20 cellular contexts compared by ENCODE assay signal in genomic region chr7:102220229-102220850, GRCh38.
DNase-seq lines count a peak whose midpoint lies in the region; ATAC-seq and TF ChIP-seq lines count a peak whose summit lies in the region.
"Had no signal": no experiment of that assay in that cellular context is flagged by ENCODE, and none has a peak within 500 bp of the region (broad histone marks: within the 10 kb centered on the region; RNA-seq: fewer than 3 reads in every experiment).

No MANE protein-coding gene starts in this region.

- POLR2A ChIA-PET in PC-3 (lab: Charles Lee; ENCODE audit: unreplicated experiment), result no interaction called here

- H3K9me2 ChIP-seq in PC-3 (replicated peaks; ENCODE audit: low read length), result no peaks in the 10 kb centered on the region

- no peak overlapping the region for H4K91ac ChIP-seq in neuronal stem cell (ENCODE audit: low read depth, low read length, poor library complexity)

- WGBS in neuronal stem cell (ENCODE audit: extremely low coverage in 2 of 2, insufficient read length in 2 of 2, insufficient replicate concordance in 1 of 2), 2 donors, result no CpG with 5 or more reads among the region's 14 CpGs

- H3K79me2 ChIP-seq in PC-3 (ENCODE audit: low read length), result no peaks in the 10 kb centered on the region
- H3K79me2 ChIP-seq: hepatocyte had no signal

- no peak overlapping the region for H2BK5ac ChIP-seq in neuronal stem cell (ENCODE audit: low read length)

- no peak overlapping the region for H4K8ac ChIP-seq in neuronal stem cell (ENCODE audit: low read depth, low read length)

- H3K36me3 ChIP-seq in PC-3 (ENCODE audit: low read depth, low read length), result no peaks in the 10 kb centered on the region
- H3K36me3 ChIP-seq in neuronal stem cell (replicated peaks in 1 of 2; ENCODE audit: control insufficient read depth in 2 of 2, insufficient read depth in 2 of 2, low read length in 2 of 2), result peaks cover 5 to 18% of the 10 kb centered on the region in 2 donors
- H3K36me3 ChIP-seq: prostate gland had no signal

- H3K9me3 ChIP-seq in PC-3 (ENCODE audit: low read length), result no peaks in the 10 kb centered on the region
- no peaks in the 10 kb centered on the region for H3K9me3 ChIP-seq in neuronal stem cell (replicated peaks in 1 of 2; ENCODE audit: control insufficient read depth in 2 of 2, insufficient read depth in 1 of 2, low read depth in 1 of 2, low read length in 2 of 2)
- H3K9me3 ChIP-seq: prostate gland had no signal

- DNase-seq in ELR (ENCODE audit: low read depth) (peak; percentile 13), PC-3 (no peak), dermis blood vessel endothelial cell (peak; percentile 8), neuronal stem cell (ENCODE audit: low spot score) (no peak), DMS53 treated with DMSO at 0.1 percent for 48 hours (lab: John Stamatoyannopoulos, UW; ENCODE audit: unreplicated experiment) (no peak), NCI-H2171 treated with DMSO at 0.1 percent for 48 hours (lab: John Stamatoyannopoulos, UW) (no peak)
- DNase-seq in NK-92 treated with Interleukin-12 subunit alpha and Interleukin-12 subunit beta, amount 100 ng/mL, for 24 hours (lab: John Stamatoyannopoulos, UW), result no peak
- DNase-seq: activated CD4-positive, alpha-beta T cell treated with anti-CD3 and anti-CD28 coated beads for 36 hours; activated naive CD4-positive, alpha-beta T cell treated with anti-CD3 and anti-CD28 coated beads, Interleukin-2, amount 50 U/mL, for 16 hours; caudate nucleus; DMS 273 treated with DMSO at 0.1 percent for 48 hours; foreskin melanocyte; left ventricle myocardium superior; NCI-H2171; NCI-H526; substantia nigra; T-helper 1 cell had no signal

- H3K4me1 ChIP-seq in PC-3 (ENCODE audit: insufficient read depth, low read length), result peaks cover 7% of the 10 kb centered on the region
- no peaks in the 10 kb centered on the region for H3K4me1 ChIP-seq in neuronal stem cell (ENCODE audit: control insufficient read depth in 2 of 2, insufficient read depth in 1 of 2, low read depth in 1 of 2, low read length in 2 of 2)
- H3K4me1 ChIP-seq: prostate gland had no signal

- H3K14ac ChIP-seq in neuronal stem cell (ENCODE audit: low read length), result peak overlapping the region; percentile 56

- H3K79me1 ChIP-seq in neuronal stem cell (ENCODE audit: low read depth, low read length), result peaks cover 7% of the 10 kb centered on the region

- H3K9ac ChIP-seq in PC-3 (ENCODE audit: low read length) (no peak overlapping the region), neuronal stem cell (ENCODE audit: low read depth, low read length, poor library complexity) (no peak overlapping the region)

- no peak overlapping the region for H3K27ac ChIP-seq in PC-3 (ENCODE audit: low read length)
- H3K27ac ChIP-seq in neuronal stem cell (replicated peaks; ENCODE audit: low read length), result no peak overlapping the region
- H3K27ac ChIP-seq: hepatocyte, prostate gland had no signal

- TF ChIP-seq CTCF in PC-3 (conservative IDR thresholded peaks at IDR 0.05; ENCODE audit: low read depth, low read length), result no peak

- H3K4me2 ChIP-seq in PC-3 (ENCODE audit: low read length) (no peak overlapping the region), neuronal stem cell (ENCODE audit: insufficient read depth, low read length, poor library complexity, severe bottlenecking) (no peak overlapping the region)
- H3K4me2 ChIP-seq: hepatocyte had no signal

- H2BK12ac ChIP-seq in neuronal stem cell (ENCODE audit: low read length), result no peak overlapping the region

- no TSS peak for BruUV-seq in PC-3 (replicated peaks; lab: Mats Ljungman, UMichigan)

- H3K4ac ChIP-seq in neuronal stem cell (ENCODE audit: low read length), result no peak overlapping the region

- H3F3A ChIP-seq in PC-3 (ENCODE audit: low read length, unreplicated experiment), result no peaks in the 10 kb centered on the region

- ATAC-seq in PC-3 (peak; percentile 29), HG03025 (IDR thresholded peaks at IDR 0.05; ENCODE audit: low FRiP score, unreplicated experiment) (no peak)
- ATAC-seq: activated CD4-positive, alpha-beta T cell treated with anti-CD3 and anti-CD28 coated beads for 36 hours; left ventricle myocardium superior had no signal

- H2BK15ac ChIP-seq in neuronal stem cell (ENCODE audit: low read length), result no peak overlapping the region

- H2AFZ ChIP-seq in PC-3 (ENCODE audit: low read length), result no peak overlapping the region
- H2AFZ ChIP-seq in neuronal stem cell (ENCODE audit: low read length), result no peak overlapping the region
- H2AFZ ChIP-seq: hepatocyte had no signal

- no peak overlapping the region for H2BK120ac ChIP-seq in neuronal stem cell (ENCODE audit: low read depth, low read length)

- no peak overlapping the region for H3K23ac ChIP-seq in neuronal stem cell (ENCODE audit: low read depth, low read length, poor library complexity)

- no peak overlapping the region for H3K18ac ChIP-seq in neuronal stem cell (ENCODE audit: low read length)

- CTCF ChIA-PET in PC-3 (lab: Charles Lee), result no interaction called here

- no peaks in the 10 kb centered on the region for H4K20me1 ChIP-seq in PC-3 (ENCODE audit: low read length)

- H2AK5ac ChIP-seq in neuronal stem cell (ENCODE audit: low read depth, low read length), result peak overlapping the region; percentile 63

- intact Hi-C loops in PC-3 (cut with micrococcal nuclease), result no loop called here

- no peak overlapping the region for H3K4me3 ChIP-seq in PC-3 (ENCODE audit: low read length)
- H3K4me3 ChIP-seq in neuronal stem cell (ENCODE audit: low read length in 2 of 2), result no peak overlapping the region
- H3K4me3 ChIP-seq: hepatocyte, prostate gland had no signal

- H3K27me3 ChIP-seq in PC-3 (ENCODE audit: low read length) (no peaks in the 10 kb centered on the region), neuronal stem cell (ENCODE audit: control insufficient read depth in 3 of 3, insufficient read depth in 3 of 3, low read depth in 1 of 3, low read length in 3 of 3) (no peaks in the 10 kb centered on the region)
- H3K27me3 ChIP-seq: hepatocyte had no signal

Comparison
In these comparisons a context has a peak if more than half of its experiments do, and no peak if none do; other contexts are left out.
1. DNase-seq: peak in ELR (single experiment) and dermis blood vessel endothelial cell (single experiment); none in PC-3 (single experiment), neuronal stem cell (single experiment), NK-92 treated with Interleukin-12 subunit alpha and Interleukin-12 subunit beta, amount 100 ng/mL, for 24 hours (single experiment), DMS53 treated with DMSO at 0.1 percent for 48 hours (single experiment) and NCI-H2171 treated with DMSO at 0.1 percent for 48 hours (single experiment).